In the genomic region with DNA sequence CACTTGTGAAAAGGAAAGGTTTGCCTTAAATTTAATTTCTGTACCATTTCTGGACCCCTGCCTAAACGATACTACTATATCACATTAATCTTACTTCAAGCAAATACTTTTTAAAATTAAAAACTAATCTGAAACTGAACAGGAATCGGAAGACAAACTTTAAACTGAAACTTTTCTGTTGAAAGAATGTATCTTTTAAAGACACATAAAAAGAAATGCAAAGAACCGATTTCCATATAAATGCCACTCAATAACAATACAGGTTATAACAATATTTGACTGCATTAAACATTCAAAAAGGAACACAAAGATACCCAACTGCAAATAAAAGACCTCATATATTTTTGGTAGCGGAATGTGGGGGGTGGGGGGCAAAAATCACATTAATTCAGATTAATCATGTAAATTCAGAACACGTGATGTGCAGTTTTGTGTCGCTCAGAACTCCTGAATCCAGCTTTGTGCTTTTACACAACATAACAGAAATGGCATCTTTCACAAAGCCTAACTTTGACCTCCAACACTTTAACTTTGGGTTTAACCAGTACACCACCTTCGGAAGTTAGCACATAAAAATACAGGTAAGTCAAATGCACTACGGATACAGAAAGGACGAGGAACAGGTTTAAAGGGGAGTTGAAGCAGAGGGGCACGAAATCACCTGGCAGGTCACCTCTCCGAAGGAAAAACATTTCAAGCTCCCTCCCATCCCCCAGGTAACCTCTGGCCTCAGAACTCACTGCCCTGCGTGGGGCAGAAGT, we compare ENCODE assay signal across 1 cellular context.
TF ChIP-seq lines count a peak whose summit lies in the region.

No MANE protein-coding gene starts in this region.

TF ChIP-seq in K562, 482 proteins besides CTCF, POLR2A, EP300 and RAD21 (continued from another document):
- TF ChIP-seq FOXK2 (conservative IDR thresholded peaks at IDR 0.05 in 1 of 2, IDR thresholded peaks at IDR 0.05 in 1 of 2; ENCODE audit: low read depth in 2 of 2) (no peak), ZNF133 (CRISPR knock-in tag; IDR thresholded peaks at IDR 0.05) (no peak)
- TF ChIP-seq, protein P1, sequence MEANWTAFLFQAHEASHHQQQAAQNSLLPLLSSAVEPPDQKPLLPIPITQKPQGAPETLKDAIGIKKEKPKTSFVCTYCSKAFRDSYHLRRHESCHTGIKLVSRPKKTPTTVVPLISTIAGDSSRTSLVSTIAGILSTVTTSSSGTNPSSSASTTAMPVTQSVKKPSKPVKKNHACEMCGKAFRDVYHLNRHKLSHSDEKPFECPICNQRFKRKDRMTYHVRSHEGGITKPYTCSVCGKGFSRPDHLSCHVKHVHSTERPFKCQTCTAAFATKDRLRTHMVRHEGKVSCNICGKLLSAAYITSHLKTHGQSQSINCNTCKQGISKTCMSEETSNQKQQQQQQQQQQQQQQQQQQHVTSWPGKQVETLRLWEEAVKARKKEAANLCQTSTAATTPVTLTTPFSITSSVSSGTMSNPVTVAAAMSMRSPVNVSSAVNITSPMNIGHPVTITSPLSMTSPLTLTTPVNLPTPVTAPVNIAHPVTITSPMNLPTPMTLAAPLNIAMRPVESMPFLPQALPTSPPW (CRISPR knock-in tag; IDR thresholded peaks at IDR 0.05) = no peak
- TF ChIP-seq, protein P2, sequence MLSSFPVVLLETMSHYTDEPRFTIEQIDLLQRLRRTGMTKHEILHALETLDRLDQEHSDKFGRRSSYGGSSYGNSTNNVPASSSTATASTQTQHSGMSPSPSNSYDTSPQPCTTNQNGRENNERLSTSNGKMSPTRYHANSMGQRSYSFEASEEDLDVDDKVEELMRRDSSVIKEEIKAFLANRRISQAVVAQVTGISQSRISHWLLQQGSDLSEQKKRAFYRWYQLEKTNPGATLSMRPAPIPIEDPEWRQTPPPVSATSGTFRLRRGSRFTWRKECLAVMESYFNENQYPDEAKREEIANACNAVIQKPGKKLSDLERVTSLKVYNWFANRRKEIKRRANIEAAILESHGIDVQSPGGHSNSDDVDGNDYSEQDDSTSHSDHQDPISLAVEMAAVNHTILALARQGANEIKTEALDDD (IDR thresholded peaks at IDR 0.05) = no peak
TF ChIP-seq in K562: peak in this region for 1.
